Comparison of ENCODE assay signal across 9 cellular contexts in genomic region chr13:37109080-37109678, GRCh38. TPM values are rescaled to one million over a fixed set of nuclear protein-coding genes. Genes with fewer than 3 reads are reported as not detected.
DNase-seq lines count a peak whose midpoint lies in the region; ATAC-seq, FAIRE-seq and TF ChIP-seq lines count a peak whose summit lies in the region.
"Had no signal": no experiment of that assay in that cellular context is flagged by ENCODE, and none has a peak within 500 bp of the region (broad histone marks: within the 10 kb centered on the region; RNA-seq: fewer than 3 reads in every experiment).

No MANE protein-coding gene starts in this region.

- H3K27me3 Mint-ChIP-seq in immature natural killer cell (ENCODE audit: low read depth in 3 of 3), result peaks cover 0 to 5% (median 3%) of the 10 kb centered on the region in 3 donors
- peaks cover 5 to 18% (median 13%) of the 10 kb centered on the region in 5 donors for H3K27me3 Mint-ChIP-seq in naive thymus-derived CD4-positive, alpha-beta T cell

- H3F3A ChIP-seq in Loucy (ENCODE audit: low read depth), result no peaks in the 10 kb centered on the region

- no peak overlapping the region for H3K4me3 ChIP-seq in Loucy (ENCODE audit: low read length, poor library complexity, severe bottlenecking)
- no peak overlapping the region for H3K4me3 ChIP-seq in astrocyte of the spinal cord (ENCODE audit: low read depth, low read length)
- H3K4me3 ChIP-seq in kidney (ENCODE audit: low read length in 2 of 2), result no peak overlapping the region
- H3K4me3 ChIP-seq in naive thymus-derived CD4-positive, alpha-beta T cell (ENCODE audit: low read length), result no peak overlapping the region

- H3K4me2 ChIP-seq in Loucy (ENCODE audit: low read depth, low read length, poor library complexity, severe bottlenecking), result no peak overlapping the region

- H3K27me3 ChIP-seq in Loucy (ENCODE audit: insufficient read depth, low read length, poor library complexity, severe bottlenecking), result no peaks in the 10 kb centered on the region
- H3K27me3 ChIP-seq in naive thymus-derived CD4-positive, alpha-beta T cell (ENCODE audit: control insufficient read depth in 2 of 2, insufficient read depth in 2 of 2, low read length in 2 of 2), result no peaks in the 10 kb centered on the region

- no peaks in the 10 kb centered on the region for H3K79me2 ChIP-seq in Loucy (ENCODE audit: insufficient read depth, low read length)

- no peak overlapping the region for H3K4me3 Mint-ChIP-seq in immature natural killer cell
- no peak overlapping the region for H3K4me3 Mint-ChIP-seq in naive thymus-derived CD4-positive, alpha-beta T cell
- no peak overlapping the region for H3K4me3 Mint-ChIP-seq in stimulated activated effector memory CD8-positive, alpha-beta T cell treated with anti-CD3 and anti-CD28 coated beads, Interleukin-12 subunit alpha, Interleukin-12 subunit beta, amount 100 ng/mL, for 72 hours

- TF ChIP-seq CTCF in Loucy (conservative IDR thresholded peaks at IDR 0.05; ENCODE audit: low read length) (peak; percentile 77), astrocyte of the spinal cord (IDR thresholded peaks at IDR 0.05; ENCODE audit: low read depth, low read length) (peak; percentile 59), kidney (IDR thresholded peaks at IDR 0.05; ENCODE audit: borderline replicate concordance, extremely low read depth, insufficient read depth) (peak; percentile 31)

- no peaks in the 10 kb centered on the region for H3K4me1 ChIP-seq in Loucy (ENCODE audit: insufficient read depth, low read length, poor library complexity, severe bottlenecking)
- no peaks in the 10 kb centered on the region for H3K4me1 ChIP-seq in kidney (ENCODE audit: control insufficient read depth in 1 of 2, insufficient read depth in 1 of 2, low read depth in 1 of 2, low read length in 2 of 2)
- H3K4me1 ChIP-seq in naive thymus-derived CD4-positive, alpha-beta T cell (ENCODE audit: control insufficient read depth in 2 of 2, insufficient read depth in 2 of 2, low read length in 2 of 2), result no peaks in the 10 kb centered on the region

- CTCF ChIA-PET in naive thymus-derived CD4-positive, alpha-beta T cell (lab: Charles Lee), result no interaction called here

- POLR2A ChIA-PET in naive thymus-derived CD4-positive, alpha-beta T cell (lab: Charles Lee), result no interaction called here

- H4K20me1 ChIP-seq in Loucy (ENCODE audit: insufficient read depth, low read length, poor library complexity, severe bottlenecking), result no peaks in the 10 kb centered on the region

- H3K9me3 ChIP-seq in Loucy (ENCODE audit: insufficient read depth, low read depth, low read length), result no peaks in the 10 kb centered on the region
- H3K9me3 ChIP-seq in kidney (ENCODE audit: control insufficient read depth in 1 of 2, low read length in 2 of 2), result no peaks in the 10 kb centered on the region
- H3K9me3 ChIP-seq in naive thymus-derived CD4-positive, alpha-beta T cell (ENCODE audit: control insufficient read depth in 2 of 3, low read length in 3 of 3), result no peaks in the 10 kb centered on the region

- H3K9me3 Mint-ChIP-seq in immature natural killer cell, result peaks cover 0 to 2% (median 0%) of the 10 kb centered on the region in 6 donors
- H3K9me3 Mint-ChIP-seq in naive thymus-derived CD4-positive, alpha-beta T cell, result no peaks in the 10 kb centered on the region
- no peaks in the 10 kb centered on the region for H3K9me3 Mint-ChIP-seq in stimulated activated effector memory CD8-positive, alpha-beta T cell treated with anti-CD3 and anti-CD28 coated beads, Interleukin-12 subunit alpha, Interleukin-12 subunit beta, amount 100 ng/mL, for 72 hours

- H3K36me3 ChIP-seq in Loucy (ENCODE audit: insufficient read depth, low read length) (no peaks in the 10 kb centered on the region), kidney (ENCODE audit: control insufficient read depth in 1 of 2, insufficient read depth in 2 of 2, low read length in 2 of 2) (no peaks in the 10 kb centered on the region)
- H3K36me3 ChIP-seq in naive thymus-derived CD4-positive, alpha-beta T cell (ENCODE audit: control insufficient read depth in 2 of 3, insufficient read depth in 3 of 3, low read length in 3 of 3), result no peaks in the 10 kb centered on the region

- H2AFZ ChIP-seq in Loucy (ENCODE audit: low read length), result no peak overlapping the region; the same call in 1 of the 2 replicates

- no peak for ATAC-seq in naive thymus-derived CD4-positive, alpha-beta T cell
- no peak for ATAC-seq in HG03175 (IDR thresholded peaks at IDR 0.05; ENCODE audit: unreplicated experiment)
- no peak for ATAC-seq in stimulated activated effector memory CD8-positive, alpha-beta T cell treated with anti-CD3 and anti-CD28 coated beads, Interleukin-12 subunit alpha, Interleukin-12 subunit beta, amount 100 ng/mL, for 72 hours

- no peak overlapping the region for H3K9ac ChIP-seq in Loucy (ENCODE audit: low read depth, low read length, poor library complexity, severe bottlenecking)
- H3K9ac ChIP-seq in kidney (ENCODE audit: low read length in 2 of 2), result no peak overlapping the region

- no peaks in the 10 kb centered on the region for H3K9me2 ChIP-seq in Loucy (replicated peaks; ENCODE audit: low read depth, low read length)

- FAIRE-seq in kidney (lab: Jason Lieb, UNC), result peak; percentile 84

- H3K4me1 Mint-ChIP-seq in immature natural killer cell, result no peaks in the 10 kb centered on the region
- H3K4me1 Mint-ChIP-seq in naive thymus-derived CD4-positive, alpha-beta T cell, result no peaks in the 10 kb centered on the region
- no peaks in the 10 kb centered on the region for H3K4me1 Mint-ChIP-seq in stimulated activated effector memory CD8-positive, alpha-beta T cell treated with anti-CD3 and anti-CD28 coated beads, Interleukin-12 subunit alpha, Interleukin-12 subunit beta, amount 100 ng/mL, for 72 hours

- H3K36me3 Mint-ChIP-seq in immature natural killer cell, result no peaks in the 10 kb centered on the region
- H3K36me3 Mint-ChIP-seq in naive thymus-derived CD4-positive, alpha-beta T cell, result no peaks in the 10 kb centered on the region
- H3K36me3 Mint-ChIP-seq in stimulated activated effector memory CD8-positive, alpha-beta T cell treated with anti-CD3 and anti-CD28 coated beads, Interleukin-12 subunit alpha, Interleukin-12 subunit beta, amount 100 ng/mL, for 72 hours, result no peaks in the 10 kb centered on the region

- H3K27ac ChIP-seq in kidney (ENCODE audit: low read depth in 2 of 2, low read length in 2 of 2), result no peak overlapping the region
- H3K27ac ChIP-seq in naive thymus-derived CD4-positive, alpha-beta T cell (ENCODE audit: low read depth, low read length), result no peak overlapping the region

- H3K27ac Mint-ChIP-seq in immature natural killer cell, result no peak overlapping the region
- no peak overlapping the region for H3K27ac Mint-ChIP-seq in naive thymus-derived CD4-positive, alpha-beta T cell
- H3K27ac Mint-ChIP-seq in stimulated activated effector memory CD8-positive, alpha-beta T cell treated with anti-CD3 and anti-CD28 coated beads, Interleukin-12 subunit alpha, Interleukin-12 subunit beta, amount 100 ng/mL, for 72 hours, result no peak overlapping the region

- in situ Hi-C loops in astrocyte of the spinal cord (cut with HindIII; ENCODE audit: low sequenced_read_pairs), result no loop called here

- DNase-seq in GM03348 (ENCODE audit: low spot score) (peak; percentile 47), astrocyte of the spinal cord (ENCODE audit: low read depth, low spot score) (peak; percentile 70), kidney (no peak), immature natural killer cell (no peak)
- no peak for DNase-seq in naive thymus-derived CD4-positive, alpha-beta T cell
- no peak for DNase-seq in stimulated activated effector memory CD8-positive, alpha-beta T cell treated with anti-CD3 and anti-CD28 coated beads, Interleukin-12 subunit alpha, Interleukin-12 subunit beta, amount 100 ng/mL, for 72 hours (ENCODE audit: low spot score in 2 of 2)

- intact Hi-C loops in kidney (cut with DNase I), result loop anchor here (5.0 kb wide), 1 partner anchor 493 kb away; no protein-coding TSS in a partner anchor
- intact Hi-C loops in naive thymus-derived CD4-positive, alpha-beta T cell (cut with micrococcal nuclease), result no loop called here

RNA-seq across cellular contexts. Expression of gene CSNK1A1L, which starts 3.7 kb away (rescaled TPM):
- not detected for total RNA-seq in kidney
- polyA plus RNA-seq in kidney (ENCODE audit: insufficient read depth, low read depth, low replicate concordance), result not detected
- polyA plus RNA-seq in immature natural killer cell, result not detected
- total RNA-seq in naive thymus-derived CD4-positive, alpha-beta T cell, result not detected
- polyA plus RNA-seq in naive thymus-derived CD4-positive, alpha-beta T cell, result not detected
- total RNA-seq: T-helper 1 cell treated with Interleukin-12 subunit alpha and Interleukin-12 subunit beta and Interleukin-4 antibody, amounts not matched to agents 30 ng/mL and 1 ng/mL, for 36 hours had no signal

RNA-seq across cellular contexts. Expression of gene SUPT20H, which starts 49.7 kb away (rescaled TPM):
- 61.6 TPM for total RNA-seq in kidney
- 20.7 TPM for polyA plus RNA-seq in kidney (ENCODE audit: insufficient read depth, low read depth, low replicate concordance)
- 10 to 100 TPM; 31.5 to 47.2 (median 40.3) TPM for polyA plus RNA-seq in immature natural killer cell
- 100 to 1,000 TPM in 1 of 5 experiments, 10 to 100 TPM in 4; 70.5 to 106 (median 86.1) TPM for total RNA-seq in naive thymus-derived CD4-positive, alpha-beta T cell
- polyA plus RNA-seq in naive thymus-derived CD4-positive, alpha-beta T cell, result 10 to 100 TPM; 63.0 to 75.8 TPM

Comparison
In these comparisons a context has a peak if more than half of its experiments do, and no peak if none do; other contexts are left out.
1. DNase-seq: peak in GM03348 (single experiment) and astrocyte of the spinal cord (single experiment); none in kidney (single experiment), immature natural killer cell (0 of 3), naive thymus-derived CD4-positive, alpha-beta T cell (0 of 9) and stimulated activated effector memory CD8-positive, alpha-beta T cell treated with anti-CD3 and anti-CD28 coated beads, Interleukin-12 subunit alpha, Interleukin-12 subunit beta, amount 100 ng/mL, for 72 hours (0 of 2).
2. Peak in every context shown above with its lines, with median percentiles within 50 percentile points of each other: CTCF ChIP-seq.